10 cellular contexts compared by ENCODE assay signal in genomic region chr1:173020138-173020742, GRCh38. TPM values are rescaled to one million over a fixed set of nuclear protein-coding genes. Genes with fewer than 3 reads are reported as not detected.
DNase-seq lines count a peak whose midpoint lies in the region; ATAC-seq and TF ChIP-seq lines count a peak whose summit lies in the region.
"Had no signal": no experiment of that assay in that cellular context is flagged by ENCODE, and none has a peak within 500 bp of the region (broad histone marks: within the 10 kb centered on the region; RNA-seq: fewer than 3 reads in every experiment).

No MANE protein-coding gene starts in this region.

- no peak for TF ChIP-seq CTCF in left ventricle myocardium inferior (IDR thresholded peaks at IDR 0.05; ENCODE audit: borderline replicate concordance)
- no peak for TF ChIP-seq CTCF in tibial nerve (IDR thresholded peaks at IDR 0.05)

- peak; percentile 67 for ATAC-seq in GM18858 (IDR thresholded peaks at IDR 0.05; ENCODE audit: unreplicated experiment)
- ATAC-seq in GM21717 (IDR thresholded peaks at IDR 0.05; ENCODE audit: unreplicated experiment) = peak; percentile 91
- peak; percentile 73 for ATAC-seq in HG03378 (IDR thresholded peaks at IDR 0.05; ENCODE audit: unreplicated experiment)

- H3K4me1 ChIP-seq in left ventricle myocardium inferior (no peaks in the 10 kb centered on the region), tibial nerve (no peaks in the 10 kb centered on the region)
- H3K4me1 ChIP-seq: thyroid gland had no signal

- H3K4me3 ChIP-seq in left ventricle myocardium inferior = no peak overlapping the region
- H3K4me3 ChIP-seq in tibial nerve = no peak overlapping the region
- H3K4me3 ChIP-seq: thyroid gland had no signal

- WGBS in tibial nerve, 2 donors = 58 to 68% methylated on average over 5 of the region's 5 CpGs

- DNase-seq in globus pallidus (ENCODE audit: low spot score) = peak; percentile 47
- DNase-seq in COLO829 (ENCODE audit: low spot score) = no peak
- no peak for DNase-seq in activated gamma-delta T cell (lab: John Stamatoyannopoulos, UW)
- DNase-seq in left ventricle myocardium inferior = no peak
- DNase-seq in tibial nerve (ENCODE audit: low spot score in 2 of 2) = no peak
- DNase-seq: NK-92 treated with Interleukin-12 subunit alpha and Interleukin-12 subunit beta, amount 100 ng/mL, for 24 hours; thyroid gland had no signal

- no peak for TF ChIP-seq POLR2A in tibial nerve (IDR thresholded peaks at IDR 0.05)

- no peak for TF ChIP-seq EP300 in tibial nerve (IDR thresholded peaks at IDR 0.05)

- H3K27me3 ChIP-seq in left ventricle myocardium inferior (ENCODE audit: low read depth) (no peaks in the 10 kb centered on the region), tibial nerve (no peaks in the 10 kb centered on the region)
- H3K27me3 ChIP-seq: thyroid gland had no signal

- no peaks in the 10 kb centered on the region for H3K36me3 ChIP-seq in left ventricle myocardium inferior
- H3K36me3 ChIP-seq in tibial nerve = no peaks in the 10 kb centered on the region
- H3K36me3 ChIP-seq: thyroid gland had no signal

- intact Hi-C loops in left ventricle myocardium inferior (cut with micrococcal nuclease) = no loop called here

- H3K9me3 ChIP-seq in left ventricle myocardium inferior (replicated peaks) = peaks cover 3% of the 10 kb centered on the region
- no peaks in the 10 kb centered on the region for H3K9me3 ChIP-seq in tibial nerve
- H3K9me3 ChIP-seq: thyroid gland had no signal

- H3K27ac ChIP-seq in left ventricle myocardium inferior (replicated peaks) (no peak overlapping the region), tibial nerve (no peak overlapping the region)
- H3K27ac ChIP-seq: thyroid gland had no signal

RNA-seq across cellular contexts. Expression of gene TNFSF18, which starts 30.5 kb away (rescaled TPM):
- not detected for total RNA-seq in left ventricle myocardium inferior
- not detected for total RNA-seq in tibial nerve
- total RNA-seq: thyroid gland had no signal
